Comparison of ENCODE assay signal across 1 cellular context in genomic region chr16:31142109-31143035, GRCh38.
TF ChIP-seq lines count a peak whose summit lies in the region.

No MANE protein-coding gene starts in this region.

TF ChIP-seq in HepG2, 621 proteins besides CTCF, POLR2A, EP300 and RAD21 (continued from another document and continues in another):
- TF ChIP-seq NFKB2 (CRISPR knock-in tag; IDR thresholded peaks at IDR 0.05; ENCODE audit: borderline replicate concordance) (no peak), ZNF256 (CRISPR knock-in tag; conservative IDR thresholded peaks at IDR 0.05) (no peak), MXI1 (IDR thresholded peaks at IDR 0.05; ENCODE audit: borderline replicate concordance, low read depth, low read length) (peak; percentile 97; the same call in 1 of the 3 replicates), TEAD2 (CRISPR knock-in tag; IDR thresholded peaks at IDR 0.05) (no peak), SKI (IDR thresholded peaks at IDR 0.05; ENCODE audit: partially characterized antibody) (peak; percentile 60), FOXJ3 (CRISPR knock-in tag; IDR thresholded peaks at IDR 0.05; ENCODE audit: borderline replicate concordance) (0 out of 2 replicates have a peak, but pooled peaks have one; percentile 10), SRSF1 (optimal IDR thresholded peaks at IDR 0.05; ENCODE audit: low read depth, low read length) (no peak), ATAD3A (CRISPR knock-in tag; IDR thresholded peaks at IDR 0.05) (no peak), ZNF224 (CRISPR knock-in tag; IDR thresholded peaks at IDR 0.05) (no peak), AKNA (CRISPR knock-in tag; IDR thresholded peaks at IDR 0.05; ENCODE audit: borderline replicate concordance) (no peak), JUND (CRISPR knock-in tag; IDR thresholded peaks at IDR 0.05) (no peak), ZNF446 (CRISPR knock-in tag; IDR thresholded peaks at IDR 0.05) (no peak), HNF1A (IDR thresholded peaks at IDR 0.05; ENCODE audit: low read depth) (no peak), HNF1A (CRISPR knock-in tag; IDR thresholded peaks at IDR 0.05; ENCODE audit: borderline replicate concordance) (0 out of 2 replicates have a peak, but pooled peaks have one; percentile 35), ZNF362 (CRISPR knock-in tag; IDR thresholded peaks at IDR 0.05; ENCODE audit: borderline replicate concordance) (no peak), ZNF773 (CRISPR knock-in tag; IDR thresholded peaks at IDR 0.05; ENCODE audit: borderline replicate concordance) (0 out of 2 replicates have a peak, but pooled peaks have one; percentile 40), SRY (CRISPR knock-in tag; IDR thresholded peaks at IDR 0.05) (peak; percentile 76; the same call in 1 of the 2 replicates), USF2 (IDR thresholded peaks at IDR 0.05; ENCODE audit: low read depth, low read length) (no peak), USF2 (CRISPR knock-in tag; IDR thresholded peaks at IDR 0.05; ENCODE audit: borderline replicate concordance) (no peak), EZH2 (conservative IDR thresholded peaks at IDR 0.05; ENCODE audit: low read depth, low read length) (no peak), ZBTB37 (CRISPR knock-in tag; IDR thresholded peaks at IDR 0.05) (no peak; the same call in 1 of the 2 replicates), ZNF615 (CRISPR knock-in tag; IDR thresholded peaks at IDR 0.05; ENCODE audit: borderline replicate concordance) (no peak), ZNF543 (CRISPR knock-in tag; IDR thresholded peaks at IDR 0.05) (no peak; the same call in 1 of the 2 replicates), ZBTB44 (CRISPR knock-in tag; IDR thresholded peaks at IDR 0.05) (peak; percentile 73; the same call in 1 of the 2 replicates), ZNF563 (CRISPR knock-in tag; IDR thresholded peaks at IDR 0.05) (peak; percentile 92), ZNF350 (CRISPR knock-in tag; IDR thresholded peaks at IDR 0.05; ENCODE audit: borderline replicate concordance, low read depth) (peak; percentile 69; the same call in 1 of the 2 replicates), ZBTB4 (CRISPR knock-in tag; IDR thresholded peaks at IDR 0.05; ENCODE audit: borderline replicate concordance) (no peak), ZNF792 (CRISPR knock-in tag; IDR thresholded peaks at IDR 0.05) (peak; percentile 85; the same call in 1 of the 2 replicates), NCOA1 (CRISPR knock-in tag; IDR thresholded peaks at IDR 0.05) (no peak), KLF15 (CRISPR knock-in tag; IDR thresholded peaks at IDR 0.05; ENCODE audit: borderline replicate concordance) (no peak), CHCHD3 (CRISPR knock-in tag; IDR thresholded peaks at IDR 0.05) (no peak; the same call in 1 of the 2 replicates), ZNF577 (CRISPR knock-in tag; IDR thresholded peaks at IDR 0.05; ENCODE audit: borderline replicate concordance, low read depth) (no peak), KLF6 (CRISPR knock-in tag; IDR thresholded peaks at IDR 0.05) (0 out of 2 replicates have a peak, but pooled peaks have one; percentile 28), ZNF430 (CRISPR knock-in tag; IDR thresholded peaks at IDR 0.05) (0 out of 2 replicates have a peak, but pooled peaks have one; percentile 47), SOX13 (IDR thresholded peaks at IDR 0.05) (no peak), SOX13 (CRISPR knock-in tag; conservative IDR thresholded peaks at IDR 0.05 in 1 of 2, IDR thresholded peaks at IDR 0.05 in 1 of 2) (no peak), ZNF768 (CRISPR knock-in tag; IDR thresholded peaks at IDR 0.05) (peak; percentile 74), ZMYM4 (CRISPR knock-in tag; IDR thresholded peaks at IDR 0.05) (0 out of 2 replicates have a peak, but pooled peaks have one; percentile 72), KLF11 (CRISPR knock-in tag; IDR thresholded peaks at IDR 0.05) (peak; percentile 26; the same call in 1 of the 2 replicates), RCOR2 (CRISPR knock-in tag; IDR thresholded peaks at IDR 0.05) (no peak), NR2F1 (CRISPR knock-in tag; IDR thresholded peaks at IDR 0.05) (no peak), ZNF83 (CRISPR knock-in tag; IDR thresholded peaks at IDR 0.05; ENCODE audit: borderline replicate concordance) (no peak; the same call in 1 of the 2 replicates)
